ENCODE assay signal across 8 cellular contexts in genomic region chr1:42931108-42931539, GRCh38. TPM values are rescaled to one million over a fixed set of nuclear protein-coding genes. Genes with fewer than 3 reads are reported as not detected.
DNase-seq lines count a peak whose midpoint lies in the region; ATAC-seq and TF ChIP-seq lines count a peak whose summit lies in the region.

No MANE protein-coding gene starts in this region.

- peak; percentile 40 for DNase-seq in A172 (ENCODE audit: low spot score)
- peak; percentile 66 for DNase-seq in GM10248 (ENCODE audit: extremely low spot score)
- DNase-seq in NCI-H1694 treated with DMSO at 0.1 percent for 48 hours (lab: John Stamatoyannopoulos, UW), result peak; percentile 16
- peak; percentile 42 to 51 for DNase-seq in activated CD4-positive, alpha-beta T cell treated with anti-CD3 and anti-CD28 coated beads, Interleukin-2, amount 50 U/mL, for 48 hours
- no peak for DNase-seq in epithelial cell of proximal tubule (ENCODE audit: low read depth)
- DNase-seq in natural killer cell treated with Interleukin-12 subunit alpha and Interleukin-12 subunit beta and Interleukin-15 and Interleukin-18, amount 100 ng/mL, for 72 hours (ENCODE audit: low spot score), result peak; percentile 83

- peak overlapping the region; percentile 92 to 93 for H3K27ac Mint-ChIP-seq in natural killer cell treated with Interleukin-12 subunit alpha and Interleukin-12 subunit beta and Interleukin-15 and Interleukin-18, amount 100 ng/mL, for 72 hours

- H3K9me3 Mint-ChIP-seq in natural killer cell treated with Interleukin-12 subunit alpha and Interleukin-12 subunit beta and Interleukin-15 and Interleukin-18, amount 100 ng/mL, for 72 hours, result no peaks in the 10 kb centered on the region

- H3K36me3 Mint-ChIP-seq in natural killer cell treated with Interleukin-12 subunit alpha and Interleukin-12 subunit beta and Interleukin-15 and Interleukin-18, amount 100 ng/mL, for 72 hours, result peaks cover 22% of the 10 kb centered on the region

- no peak overlapping the region for H3K4me3 ChIP-seq in epithelial cell of proximal tubule (ENCODE audit: low read depth, low read length)

- peak overlapping the region; percentile 78 for H3K4me3 Mint-ChIP-seq in natural killer cell treated with Interleukin-12 subunit alpha and Interleukin-12 subunit beta and Interleukin-15 and Interleukin-18, amount 100 ng/mL, for 72 hours

- TF ChIP-seq CTCF in GM10248 (IDR thresholded peaks at IDR 0.05; ENCODE audit: control extremely low read depth, extremely low read depth, low read depth, missing control alignments) (peak; percentile 48), epithelial cell of proximal tubule (conservative IDR thresholded peaks at IDR 0.05; ENCODE audit: low read depth, low read length) (peak; percentile 70)

- peaks cover 71 to 82% of the 10 kb centered on the region in 2 donors for H3K4me1 Mint-ChIP-seq in natural killer cell treated with Interleukin-12 subunit alpha and Interleukin-12 subunit beta and Interleukin-15 and Interleukin-18, amount 100 ng/mL, for 72 hours (ENCODE audit: low read depth in 2 of 2)

- CTCF ChIA-PET in GM10248 (lab: Yijun Ruan, JAX), result interaction anchor here (1.2 to 2.2 kb wide), 3 partner anchors 17 to 142 kb away, joined by 4 to 9 read pairs (median 8); no protein-coding TSS in a partner anchor

- H3K27me3 Mint-ChIP-seq in natural killer cell treated with Interleukin-12 subunit alpha and Interleukin-12 subunit beta and Interleukin-15 and Interleukin-18, amount 100 ng/mL, for 72 hours, result no peaks in the 10 kb centered on the region

- ATAC-seq in natural killer cell treated with Interleukin-12 subunit alpha and Interleukin-12 subunit beta and Interleukin-15 and Interleukin-18, amount 100 ng/mL, for 72 hours, result peak; percentile 66 to 71
- no peak for ATAC-seq in GM21447 (IDR thresholded peaks at IDR 0.05; ENCODE audit: unreplicated experiment)
- ATAC-seq in GM19328 (IDR thresholded peaks at IDR 0.05; ENCODE audit: unreplicated experiment), result no peak

- POLR2A ChIA-PET in GM10248 (lab: Yijun Ruan, JAX), result interaction anchor here (1.8 kb wide), 1 partner anchor 23 kb away, joined by 9 read pairs; no protein-coding TSS in a partner anchor

RNA-seq across cellular contexts. Expression of gene SLC2A1, which starts 27.5 kb away (rescaled TPM):
- total RNA-seq in A172 (2014; rRNA removed; shearing (Covaris generic)), result 164 and 282 TPM in 2 replicates
- 374 and 598 TPM in 2 replicates for total RNA-seq in epithelial cell of proximal tubule
- 100 to 1,000 TPM; 105 to 131 TPM for total RNA-seq in natural killer cell treated with Interleukin-12 subunit alpha and Interleukin-12 subunit beta and Interleukin-15 and Interleukin-18, amount 100 ng/mL, for 72 hours

Comparison
In these comparisons a context has a peak if more than half of its experiments do, and no peak if none do; other contexts are left out.
1. ATAC-seq: peak in natural killer cell treated with Interleukin-12 subunit alpha and Interleukin-12 subunit beta and Interleukin-15 and Interleukin-18, amount 100 ng/mL, for 72 hours (2 of 2); none in GM21447 (single experiment) and GM19328 (single experiment).